ENCODE assay signal across 15 cellular contexts in the genomic region with DNA sequence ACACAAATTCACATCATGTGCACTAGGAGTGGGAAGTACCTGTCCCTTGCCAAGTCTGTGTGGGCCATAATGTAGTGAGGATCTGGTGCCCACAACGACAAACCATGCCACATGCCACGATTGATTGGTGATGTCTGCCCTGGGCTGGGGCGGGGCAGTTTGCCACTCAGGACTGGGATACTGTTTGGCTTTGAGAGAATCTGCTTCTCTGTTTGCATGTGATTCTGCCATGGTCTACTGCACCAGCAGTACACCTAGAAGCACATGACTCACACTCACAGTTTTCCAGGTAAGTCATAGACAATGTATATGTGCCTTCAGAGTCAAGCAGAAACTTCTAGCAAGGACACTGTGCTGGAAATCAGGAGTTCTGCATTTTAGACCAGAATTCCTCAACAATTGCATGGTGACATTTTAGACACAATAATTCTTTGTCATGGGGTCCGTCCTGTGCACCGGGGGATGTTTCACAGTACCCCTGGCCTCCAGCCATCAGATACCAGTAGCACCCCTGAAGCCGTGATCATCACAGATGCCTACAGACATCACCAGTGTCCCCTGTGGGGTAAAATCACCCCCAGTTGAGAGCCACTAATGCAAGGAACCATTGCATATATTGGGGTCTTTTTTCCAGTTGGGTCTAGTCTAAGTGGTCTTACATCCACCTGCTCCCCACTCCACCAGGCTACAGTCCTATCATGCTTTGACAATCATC.
"Had no signal": no experiment of that assay in that cellular context is flagged by ENCODE, and none has a peak within 500 bp of the region (broad histone marks: within the 10 kb centered on the region; RNA-seq: fewer than 3 reads in every experiment).

No MANE protein-coding gene starts in this region.

- DNase-seq: activated CD4-positive, alpha-beta T cell treated with anti-CD3 and anti-CD28 coated beads for 48 hours; activated CD8-positive, alpha-beta memory T cell treated with anti-CD3 and anti-CD28 coated beads, Interleukin-2, amount 50 U/mL, for 48 hours; activated CD8-positive, alpha-beta T cell treated with anti-CD3 and anti-CD28 coated beads, Interleukin-2, amount 10 ng/mL, durations not matched to agents 7 days and 5 days; activated gamma-delta T cell; activated T-cell treated with anti-CD3 and anti-CD28 coated beads, Interleukin-2, amount 50 U/mL, for 72 hours; amniotic stem cell; erythroblast; islet precursor cell; left lung; naive thymus-derived CD8-positive, alpha-beta T cell; stimulated activated CD4-positive, alpha-beta T cell treated with anti-CD3 and anti-CD28 coated beads, Interleukin-2, amount 100 ng/mL, for 48 hours; stimulated activated naive CD4-positive, alpha-beta T cell; tibial artery had no signal

- H3K27ac ChIP-seq: left lung, neutrophil, tibial artery had no signal

- H3K4me3 ChIP-seq: left lung, tibial artery had no signal

- H3K4me1 ChIP-seq: left lung, tibial artery had no signal

- H3K9me3 Mint-ChIP-seq: activated T-cell treated with anti-CD3 and anti-CD28 coated beads, Interleukin-2, amount 50 U/mL, for 72 hours; naive thymus-derived CD8-positive, alpha-beta T cell had no signal

- H3K4me3 Mint-ChIP-seq: activated CD8-positive, alpha-beta T cell treated with anti-CD3 and anti-CD28 coated beads, Interleukin-2, amount 10 ng/mL, durations not matched to agents 7 days and 5 days; activated naive CD8-positive, alpha-beta T cell; activated T-cell treated with anti-CD3 and anti-CD28 coated beads, Interleukin-2, amount 50 U/mL, for 72 hours had no signal

- ATAC-seq: activated CD8-positive, alpha-beta T cell treated with anti-CD3 and anti-CD28 coated beads, Interleukin-2, amount 10 ng/mL, durations not matched to agents 7 days and 5 days; activated T-cell treated with anti-CD3 and anti-CD28 coated beads, Interleukin-2, amount 50 U/mL, for 72 hours; left lung; naive thymus-derived CD8-positive, alpha-beta T cell had no signal

- H3K9me3 ChIP-seq: left lung, neutrophil, tibial artery had no signal

- H3K36me3 ChIP-seq: left lung, neutrophil, tibial artery had no signal

- H3K27ac Mint-ChIP-seq: activated CD8-positive, alpha-beta T cell treated with anti-CD3 and anti-CD28 coated beads, Interleukin-2, amount 10 ng/mL, durations not matched to agents 7 days and 5 days; activated naive CD8-positive, alpha-beta T cell; activated T-cell treated with anti-CD3 and anti-CD28 coated beads, Interleukin-2, amount 50 U/mL, for 72 hours had no signal
